In genomic region chr16:8622315-8622656, GRCh38 we compare ENCODE assay signal across 8 cellular contexts.
DNase-seq lines count a peak whose midpoint lies in the region; ATAC-seq and TF ChIP-seq lines count a peak whose summit lies in the region.

No MANE protein-coding gene starts in this region.

- H3K27ac Mint-ChIP-seq in nephron progenitor cell, result peak overlapping the region; percentile 97

- DNase-seq in MM.1S (peak; percentile 9), nephron progenitor cell (no peak), AML-193 (lab: John Stamatoyannopoulos, UW) (no peak)
- no peak for DNase-seq in effector memory CD4-positive, alpha-beta T cell
- no peak for DNase-seq in activated CD4-positive, CD25-positive, alpha-beta regulatory T cell treated with anti-CD3 and anti-CD28 coated beads, Interleukin-2, amount 50 U/mL, for 72 hours

- H4K20me1 ChIP-seq in MM.1S (ENCODE audit: insufficient read depth, low read length), result no peaks in the 10 kb centered on the region

- no peaks in the 10 kb centered on the region for H3F3A ChIP-seq in MM.1S (ENCODE audit: insufficient read depth, low read length)

- peak overlapping the region; percentile 96 for H3K4me3 ChIP-seq in MM.1S (ENCODE audit: low read length)
- H3K4me3 ChIP-seq in effector memory CD4-positive, alpha-beta T cell (ENCODE audit: insufficient read depth, low read depth, low read length, poor library complexity, severe bottlenecking), result peak overlapping the region; percentile 98

- H3K27me3 Mint-ChIP-seq in nephron progenitor cell (ENCODE audit: low read depth, poor library complexity), result peaks cover 14% of the 10 kb centered on the region

- no peaks in the 10 kb centered on the region for H3K9me3 ChIP-seq in MM.1S (replicated peaks; ENCODE audit: insufficient read depth, low read length)
- H3K9me3 ChIP-seq in effector memory CD4-positive, alpha-beta T cell (ENCODE audit: control insufficient read depth, low read length), result no peaks in the 10 kb centered on the region

- H3K79me2 ChIP-seq in MM.1S (ENCODE audit: low read length), result peaks cover 49% of the 10 kb centered on the region

- no peak overlapping the region for H3K27ac ChIP-seq in MM.1S (ENCODE audit: low read length)
- H3K27ac ChIP-seq in effector memory CD4-positive, alpha-beta T cell (ENCODE audit: insufficient read depth, low read length, poor library complexity, severe bottlenecking), result no peak overlapping the region

- no peaks in the 10 kb centered on the region for H3K9me2 ChIP-seq in MM.1S (replicated peaks; ENCODE audit: insufficient read depth, low read length)

- H3K4me1 ChIP-seq in MM.1S (ENCODE audit: low read length), result no peaks in the 10 kb centered on the region
- peaks cover 6% of the 10 kb centered on the region for H3K4me1 ChIP-seq in effector memory CD4-positive, alpha-beta T cell (ENCODE audit: control insufficient read depth, insufficient read depth, low read length, poor library complexity, severe bottlenecking)

- peak overlapping the region; percentile 71 for H3K4me2 ChIP-seq in MM.1S (ENCODE audit: low read depth, low read length)

- peak overlapping the region; percentile 96 for H3K4me3 Mint-ChIP-seq in nephron progenitor cell

- H3K36me3 Mint-ChIP-seq in nephron progenitor cell (ENCODE audit: low read depth), result peaks cover 23% of the 10 kb centered on the region

- peaks cover 27% of the 10 kb centered on the region for H3K4me1 Mint-ChIP-seq in nephron progenitor cell

- H3K9me3 Mint-ChIP-seq in nephron progenitor cell, result no peaks in the 10 kb centered on the region

- no peak for TF ChIP-seq CTCF in MM.1S (IDR thresholded peaks at IDR 0.05; ENCODE audit: low read length)
- no peak for TF ChIP-seq CTCF in nephron progenitor cell (IDR thresholded peaks at IDR 0.05)

- peaks cover 3% of the 10 kb centered on the region for H3K36me3 ChIP-seq in MM.1S (replicated peaks; ENCODE audit: insufficient read depth, low read length)
- peaks cover 14% of the 10 kb centered on the region for H3K36me3 ChIP-seq in effector memory CD4-positive, alpha-beta T cell (ENCODE audit: control insufficient read depth, insufficient read depth, low read length)

- no peaks in the 10 kb centered on the region for H3K27me3 ChIP-seq in MM.1S (replicated peaks; ENCODE audit: insufficient read depth, low read length)
- H3K27me3 ChIP-seq in effector memory CD4-positive, alpha-beta T cell (replicated peaks; ENCODE audit: control insufficient read depth, insufficient read depth, low read length, poor library complexity, severe bottlenecking), result no peaks in the 10 kb centered on the region

- H3K9ac ChIP-seq in MM.1S (ENCODE audit: low read length), result peak overlapping the region; percentile 96

- ATAC-seq in GM21390 (IDR thresholded peaks at IDR 0.05; ENCODE audit: unreplicated experiment), result peak; percentile 19
- ATAC-seq in HG03039 (IDR thresholded peaks at IDR 0.05; ENCODE audit: unreplicated experiment), result no peak
- no peak for ATAC-seq in HG03565 (IDR thresholded peaks at IDR 0.05; ENCODE audit: unreplicated experiment)

- H2AFZ ChIP-seq in MM.1S (ENCODE audit: low read length), result peak overlapping the region; percentile 89
